ENCODE assay signal across 8 cellular contexts in genomic region chr21:33924079-33924765, GRCh38. TPM values are rescaled to one million over a fixed set of nuclear protein-coding genes. Genes with fewer than 3 reads are reported as not detected.
DNase-seq lines count a peak whose midpoint lies in the region; ATAC-seq and TF ChIP-seq lines count a peak whose summit lies in the region.

No MANE protein-coding gene starts in this region.

- ATAC-seq in GM21515 (IDR thresholded peaks at IDR 0.05; ENCODE audit: unreplicated experiment) = peak; percentile 84

- peak overlapping the region; percentile 94 for H3K27ac ChIP-seq in temporal lobe (ENCODE audit: low read depth, low read length)

- DNase-seq in COLO829 (ENCODE audit: low spot score) = peak; percentile 94
- peak; percentile 87 for DNase-seq in LoVo (ENCODE audit: low spot score)
- peak; percentile 71 for DNase-seq in RPMI7951 (ENCODE audit: low read depth)
- DNase-seq in activated T-helper 1 cell treated with anti-CD3 and anti-CD28 coated beads, Interleukin-2, amount 50 U/mL, for 16 hours (ENCODE audit: low read depth in 1 of 2, low spot score in 1 of 2) = peak; percentile 76 to 95
- peak; percentile 58 to 91 for DNase-seq in foreskin fibroblast
- peak; percentile 71 for DNase-seq in occipital lobe (lab: John Stamatoyannopoulos, UW)

- no peak overlapping the region for H3K4me3 ChIP-seq in foreskin fibroblast (ENCODE audit: low read depth in 1 of 2, low read length in 2 of 2)

- peak; percentile 85 for TF ChIP-seq CTCF in foreskin fibroblast (IDR thresholded peaks at IDR 0.05; ENCODE audit: low read depth, low read length)

RNA-seq across cellular contexts. Expression of gene ATP5PO, which starts 8.6 kb away (rescaled TPM):
- total RNA-seq in RPMI7951 (2014; rRNA removed; shearing (Covaris generic)) = 198 and 209 TPM in 2 replicates
- 154 TPM for total RNA-seq in occipital lobe
- 139 TPM for total RNA-seq in temporal lobe
